11 cellular contexts compared by ENCODE assay signal in the genomic region with DNA sequence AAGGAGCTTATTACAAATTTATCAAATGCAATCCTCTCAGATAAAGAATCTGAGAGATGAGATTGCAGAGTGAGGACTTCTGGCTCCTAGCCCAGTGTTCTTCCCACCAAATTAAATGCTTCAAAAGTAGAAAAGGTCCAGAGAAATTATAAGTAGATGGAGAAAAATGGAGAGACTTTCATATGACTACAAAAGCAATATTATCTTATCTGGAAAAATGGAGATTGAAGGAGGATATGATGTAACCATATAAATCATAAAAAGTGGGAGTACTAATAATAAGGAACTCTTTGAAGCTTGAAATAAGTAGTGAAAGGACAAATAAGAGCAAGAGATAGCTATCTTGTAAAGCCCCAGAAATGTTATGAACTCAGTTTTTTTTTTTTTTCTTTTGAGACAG. TPM values are rescaled to one million over a fixed set of nuclear protein-coding genes. Genes with fewer than 3 reads are reported as not detected.
DNase-seq lines count a peak whose midpoint lies in the region; ATAC-seq and TF ChIP-seq lines count a peak whose summit lies in the region.
"Had no signal": no experiment of that assay in that cellular context is flagged by ENCODE, and none has a peak within 500 bp of the region (broad histone marks: within the 10 kb centered on the region; RNA-seq: fewer than 3 reads in every experiment).

No MANE protein-coding gene starts in this region.

- H3K36me3 Mint-ChIP-seq in CD4-positive, CD25-positive, alpha-beta regulatory T cell: peaks cover 17% of the 10 kb centered on the region
- H3K36me3 Mint-ChIP-seq in nephron (ENCODE audit: low read depth) (peaks cover 23% of the 10 kb centered on the region), glutamatergic neuron (ENCODE audit: unreplicated experiment) (no peaks in the 10 kb centered on the region)

- no peaks in the 10 kb centered on the region for H3K9me3 ChIP-seq in CD4-positive, CD25-positive, alpha-beta regulatory T cell (ENCODE audit: control insufficient read depth in 2 of 2, low read length in 2 of 2)
- H3K9me3 ChIP-seq in HEK293 (ENCODE audit: control insufficient read depth, insufficient read depth, low read depth, low read length): no peaks in the 10 kb centered on the region
- no peaks in the 10 kb centered on the region for H3K9me3 ChIP-seq in ascending aorta

- peaks cover 34 to 78% (median 53%) of the 10 kb centered on the region in 4 donors for H3K4me1 Mint-ChIP-seq in CD4-positive, CD25-positive, alpha-beta regulatory T cell
- H3K4me1 Mint-ChIP-seq in nephron: peaks cover 37% of the 10 kb centered on the region
- H3K4me1 Mint-ChIP-seq in glutamatergic neuron (ENCODE audit: low read depth, unreplicated experiment): peaks cover 14% of the 10 kb centered on the region

- no peak for TF ChIP-seq CTCF in HEK293 (tag by site-specific recombination; IDR thresholded peaks at IDR 0.05)
- TF ChIP-seq CTCF in ascending aorta (IDR thresholded peaks at IDR 0.05): no peak
- TF ChIP-seq CTCF in nephron (IDR thresholded peaks at IDR 0.05; ENCODE audit: unreplicated experiment in 3 of 3): no peak
- TF ChIP-seq CTCF in glutamatergic neuron (IDR thresholded peaks at IDR 0.05; ENCODE audit: partially characterized antibody, unreplicated experiment): no peak

- ATAC-seq in CD4-positive, CD25-positive, alpha-beta regulatory T cell (ENCODE audit: low read depth in 2 of 2): no peak

- intact Hi-C loops in ascending aorta (cut with DNase I): no loop called here

- POLR2A ChIA-PET in HEK293 (lab: Yijun Ruan, JAX): no interaction called here

- peaks cover 55% of the 10 kb centered on the region for H3K4me1 ChIP-seq in CD4-positive, CD25-positive, alpha-beta regulatory T cell (ENCODE audit: control insufficient read depth, insufficient read depth, low read length, poor library complexity, severe bottlenecking)
- peaks cover 11% of the 10 kb centered on the region for H3K4me1 ChIP-seq in HEK293 (ENCODE audit: control insufficient read depth, insufficient read depth, low read length)
- peaks cover 0 to 25% of the 10 kb centered on the region in 2 donors for H3K4me1 ChIP-seq in ascending aorta

- no peak overlapping the region for H3K27ac ChIP-seq in CD4-positive, CD25-positive, alpha-beta regulatory T cell (ENCODE audit: insufficient read depth, low read length, poor library complexity, severe bottlenecking)
- H3K27ac ChIP-seq in HEK293 (ENCODE audit: extremely low read depth, low read depth, low read length): no peak overlapping the region
- peak overlapping the region; percentile 96 to 97 for H3K27ac ChIP-seq in ascending aorta

- DNase-seq in CD4-positive, CD25-positive, alpha-beta regulatory T cell: no peak
- DNase-seq in ascending aorta (ENCODE audit: low spot score in 2 of 2) (no peak), NCI-H69 (lab: John Stamatoyannopoulos, UW) (no peak), NCI-H1930 (lab: John Stamatoyannopoulos, UW) (no peak), glutamatergic neuron (no peak), putamen (ENCODE audit: low spot score) (no peak)
- DNase-seq: kidney glomerular epithelial cell, NCI-H2081 treated with DMSO at 0.1 percent for 48 hours had no signal

- H3K4me3 ChIP-seq in CD4-positive, CD25-positive, alpha-beta regulatory T cell (ENCODE audit: low read depth, low read length): peak overlapping the region; percentile 12
- H3K4me3 ChIP-seq in HEK293 (ENCODE audit: low read depth, low read length): no peak overlapping the region
- peak overlapping the region in 1 of 2 donors; percentile 92 for H3K4me3 ChIP-seq in ascending aorta

- H3K27ac Mint-ChIP-seq in CD4-positive, CD25-positive, alpha-beta regulatory T cell: peak overlapping the region in 2 of 3 donors; percentile 76 to 98
- peak overlapping the region; percentile 80 to 91 (median 86) for H3K27ac Mint-ChIP-seq in nephron
- H3K27ac Mint-ChIP-seq in glutamatergic neuron (ENCODE audit: unreplicated experiment): no peak overlapping the region

- peaks cover 2% of the 10 kb centered on the region for H3K36me3 ChIP-seq in CD4-positive, CD25-positive, alpha-beta regulatory T cell (ENCODE audit: control insufficient read depth, insufficient read depth, low read length)
- H3K36me3 ChIP-seq in HEK293 (ENCODE audit: control insufficient read depth in 2 of 2, insufficient read depth in 1 of 2, low read length in 2 of 2) (peaks cover 0 to 14% of the 10 kb centered on the region in 2 experiments; a peak in 2 of 3 replicates), ascending aorta (peaks cover 0 to 11% of the 10 kb centered on the region in 2 donors)

- peaks cover 0 to 4% (median 0%) of the 10 kb centered on the region in 7 donors for H3K9me3 Mint-ChIP-seq in CD4-positive, CD25-positive, alpha-beta regulatory T cell
- H3K9me3 Mint-ChIP-seq in nephron (no peaks in the 10 kb centered on the region), glutamatergic neuron (ENCODE audit: unreplicated experiment) (peaks cover 4% of the 10 kb centered on the region)

- no peaks in the 10 kb centered on the region for H3K27me3 ChIP-seq in CD4-positive, CD25-positive, alpha-beta regulatory T cell (ENCODE audit: control insufficient read depth, insufficient read depth, low read length)
- H3K27me3 ChIP-seq in ascending aorta: no peaks in the 10 kb centered on the region
- H3K27me3 ChIP-seq: tibial nerve had no signal

- peak overlapping the region; percentile 29 to 92 (median 58) for H3K4me3 Mint-ChIP-seq in CD4-positive, CD25-positive, alpha-beta regulatory T cell
- peak overlapping the region; percentile 60 to 86 (median 73) for H3K4me3 Mint-ChIP-seq in nephron
- no peak overlapping the region for H3K4me3 Mint-ChIP-seq in glutamatergic neuron (ENCODE audit: unreplicated experiment)

- no peaks in the 10 kb centered on the region for H3K27me3 Mint-ChIP-seq in CD4-positive, CD25-positive, alpha-beta regulatory T cell
- H3K27me3 Mint-ChIP-seq in nephron (ENCODE audit: low read depth) (no peaks in the 10 kb centered on the region), glutamatergic neuron (ENCODE audit: unreplicated experiment) (peaks cover 8% of the 10 kb centered on the region)

- CTCF ChIA-PET in HEK293 (lab: Yijun Ruan, JAX): interaction anchor here (0.7 to 1.4 kb wide), 2 partner anchors 10 to 39 kb away, joined by 3 read pairs; no protein-coding TSS in a partner anchor

TF ChIP-seq in HEK293, 187 proteins besides CTCF, POLR2A, EP300 and RAD21:
- TF ChIP-seq, protein P1, sequence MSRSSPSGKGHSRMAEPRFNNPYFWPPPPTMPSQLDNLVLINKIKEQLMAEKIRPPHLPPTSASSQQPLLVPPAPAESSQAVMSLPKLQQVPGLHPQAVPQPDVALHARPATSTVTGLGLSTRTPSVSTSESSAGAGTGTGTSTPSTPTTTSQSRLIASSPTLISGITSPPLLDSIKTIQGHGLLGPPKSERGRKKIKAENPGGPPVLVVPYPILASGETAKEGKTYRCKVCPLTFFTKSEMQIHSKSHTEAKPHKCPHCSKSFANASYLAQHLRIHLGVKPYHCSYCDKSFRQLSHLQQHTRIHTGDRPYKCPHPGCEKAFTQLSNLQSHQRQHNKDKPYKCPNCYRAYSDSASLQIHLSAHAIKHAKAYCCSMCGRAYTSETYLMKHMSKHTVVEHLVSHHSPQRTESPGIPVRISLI (tag by site-specific recombination; IDR thresholded peaks at IDR 0.05): 0 out of 2 replicates have a peak, but pooled peaks have one; percentile 23
- TF ChIP-seq ZNF324 (tag by site-specific recombination; IDR thresholded peaks at IDR 0.05) (no peak), PRDM6 (tag by site-specific recombination; IDR thresholded peaks at IDR 0.05) (peak; percentile 48; the same call in 1 of the 2 replicates), PRDM1 (tag by site-specific recombination; IDR thresholded peaks at IDR 0.05) (0 out of 2 replicates have a peak, but pooled peaks have one; percentile 28)

RNA-seq across cellular contexts. Expression of gene KCTD20, which starts 2.9 kb away (rescaled TPM):
- 41.7 TPM for total RNA-seq in CD4-positive, CD25-positive, alpha-beta regulatory T cell
- polyA plus RNA-seq in CD4-positive, CD25-positive, alpha-beta regulatory T cell: 10 to 100 TPM; 35.4 to 47.8 (median 40.1) TPM
- 71.5 TPM for total RNA-seq in ascending aorta
- 29.1 TPM for total RNA-seq in glutamatergic neuron (ENCODE audit: unreplicated experiment)

RNA-seq across cellular contexts. Expression of gene PXT1, which starts 3.0 kb away (rescaled TPM):
- total RNA-seq in CD4-positive, CD25-positive, alpha-beta regulatory T cell: 0.37 TPM
- under 1 TPM in 2 of 4 donors, not detected in 2; 0.08 to 0.09 TPM for polyA plus RNA-seq in CD4-positive, CD25-positive, alpha-beta regulatory T cell
- not detected for total RNA-seq in ascending aorta
- not detected for total RNA-seq in glutamatergic neuron (ENCODE audit: unreplicated experiment)
- total RNA-seq: tibial nerve had no signal

RNA-seq across cellular contexts. Expression of gene ETV7, which starts 58.2 kb away (rescaled TPM):
- total RNA-seq in CD4-positive, CD25-positive, alpha-beta regulatory T cell: 6.3 TPM
- 10 to 100 TPM in 2 of 4 donors, 1 to 10 TPM in 2; 5.3 to 16.1 (median 9.5) TPM for polyA plus RNA-seq in CD4-positive, CD25-positive, alpha-beta regulatory T cell
- total RNA-seq in ascending aorta (not detected), glutamatergic neuron (ENCODE audit: unreplicated experiment) (not detected)

Comparison
In these comparisons a context has a peak if more than half of its experiments do, and no peak if none do; other contexts are left out.
1. H3K27ac ChIP-seq: peak in ascending aorta (2 of 2); none in CD4-positive, CD25-positive, alpha-beta regulatory T cell (single experiment) and HEK293 (single experiment).